ENCODE assay signal across 14 cellular contexts in the genomic region with DNA sequence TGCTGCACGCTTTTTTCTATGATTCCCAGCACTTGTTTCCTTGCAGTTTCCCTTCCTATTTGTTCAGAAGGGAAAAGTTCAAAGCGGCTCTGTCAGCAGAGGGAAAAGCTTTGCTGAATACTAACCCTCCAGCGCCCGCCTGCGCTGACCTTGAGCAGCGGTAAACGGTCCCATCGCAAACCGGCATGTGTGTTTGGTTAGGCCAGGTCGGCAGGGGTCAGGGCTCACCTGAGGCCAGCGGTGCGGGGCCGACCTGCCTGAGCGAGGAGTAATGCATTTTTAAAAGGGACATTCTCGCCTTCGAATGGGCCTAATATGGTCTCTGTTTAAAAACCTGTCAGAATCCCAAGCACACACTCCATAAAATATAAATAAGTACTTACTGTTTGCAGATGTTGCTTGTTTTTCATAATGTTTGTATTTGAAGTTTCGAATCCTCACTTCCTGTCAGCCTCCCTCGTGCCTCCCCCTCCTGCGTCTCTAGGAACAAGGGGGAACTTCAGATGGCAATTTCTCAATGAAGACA.
A peak's percentile ranks its signal among the peaks of the same experiment; 100 is the strongest.
DNase-seq lines count a peak whose midpoint lies in the region; ATAC-seq and TF ChIP-seq lines count a peak whose summit lies in the region.
"Had no signal": no experiment of that assay in that cellular context is flagged by ENCODE, and none has a peak within 500 bp of the region (broad histone marks: within the 10 kb centered on the region; RNA-seq: fewer than 3 reads in every experiment).

No MANE protein-coding gene starts in this region.

- H3K4me3 ChIP-seq in NB4 (ENCODE audit: low read depth, low read length) = peak overlapping the region; percentile 47
- H3K4me3 ChIP-seq in mucosa of stomach (ENCODE audit: low read length) = peak overlapping the region; percentile 7
- no peak overlapping the region for H3K4me3 ChIP-seq in transverse colon
- H3K4me3 ChIP-seq: BLaER1 had no signal

- in situ Hi-C loops in transverse colon (cut with MboI; ENCODE audit: low pct_ligation_motif_present in 1 of 4, low pct_unique_long_range_greater_than_20kb in 1 of 4, low sequenced_read_pairs in 3 of 4) = no loop called here

- H3K27me3 ChIP-seq in mucosa of stomach (ENCODE audit: control insufficient read depth, insufficient read depth, low read length) (peaks cover 32% of the 10 kb centered on the region), transverse colon (peaks cover 53% of the 10 kb centered on the region)
- H3K27me3 ChIP-seq: right atrium auricular region had no signal

- WGBS in transverse colon (ENCODE audit: low coverage in 1 of 2), 2 donors = 38 to 57% methylated on average over 4 to 19 of the region's 19 CpGs

- no peak for TF ChIP-seq POLR2A in NB4 (IDR thresholded peaks at IDR 0.05; ENCODE audit: extremely low read depth, insufficient read length)
- TF ChIP-seq POLR2A in transverse colon (IDR thresholded peaks at IDR 0.05) = no peak

- no peak for TF ChIP-seq EP300 in transverse colon (IDR thresholded peaks at IDR 0.05; ENCODE audit: low read depth)

- H3K27ac ChIP-seq in transverse colon = no peak overlapping the region
- H3K27ac ChIP-seq: BLaER1, right atrium auricular region had no signal

- H3K9me3 ChIP-seq in mucosa of stomach (ENCODE audit: control insufficient read depth, low read length) (no peaks in the 10 kb centered on the region), transverse colon (no peaks in the 10 kb centered on the region)
- H3K9me3 ChIP-seq: BLaER1, right atrium auricular region had no signal

- H3K4me1 ChIP-seq in mucosa of stomach (ENCODE audit: control insufficient read depth, insufficient read depth, low read length) (peaks cover 8% of the 10 kb centered on the region), transverse colon (peaks cover 0 to 12% (median 0%) of the 10 kb centered on the region in 4 donors)
- H3K4me1 ChIP-seq: BLaER1, right atrium auricular region had no signal

- no peaks in the 10 kb centered on the region for H3K9me3 Mint-ChIP-seq in dendritic cell treated with granulocyte-macrophage colony-stimulating factor and Interleukin-4, amounts not matched to agents 40 ng/mL and 50 ng/mL, for 4 days
- H3K9me3 Mint-ChIP-seq in activated T-helper 17 cell treated with anti-CD3 and anti-CD28 coated beads, Interleukin-2, amount 50 U/mL, for 72 hours = no peaks in the 10 kb centered on the region
- H3K9me3 Mint-ChIP-seq: activated naive CD8-positive, alpha-beta T cell treated with anti-CD3 and anti-CD28 coated beads for 36 hours had no signal

- intact Hi-C loops in dendritic cell treated with granulocyte-macrophage colony-stimulating factor and Interleukin-4, amounts not matched to agents 40 ng/mL and 50 ng/mL, for 4 days (cut with micrococcal nuclease) = no loop called here
- intact Hi-C loops in transverse colon (cut with DNase I; ENCODE audit: low total_unique reads) = no loop called here

- H3K36me3 Mint-ChIP-seq in dendritic cell treated with granulocyte-macrophage colony-stimulating factor and Interleukin-4, amounts not matched to agents 40 ng/mL and 50 ng/mL, for 4 days (ENCODE audit: low read depth) = no peaks in the 10 kb centered on the region
- H3K36me3 Mint-ChIP-seq in activated T-helper 17 cell treated with anti-CD3 and anti-CD28 coated beads, Interleukin-2, amount 50 U/mL, for 72 hours (ENCODE audit: low read depth) = no peaks in the 10 kb centered on the region
- H3K36me3 Mint-ChIP-seq: activated naive CD8-positive, alpha-beta T cell treated with anti-CD3 and anti-CD28 coated beads for 36 hours had no signal

- no peak for ATAC-seq in activated T-helper 17 cell treated with anti-CD3 and anti-CD28 coated beads, Interleukin-2, amount 50 U/mL, for 72 hours (replicated peaks)
- ATAC-seq: stimulated activated naive CD8-positive, alpha-beta T cell treated with anti-CD3 and anti-CD28 coated beads, Interleukin-15, Interleukin-2, amounts not matched to agents 100 U/mL and 50 U/mL, for 24 hours had no signal

- H3K36me3 ChIP-seq in mucosa of stomach (ENCODE audit: control insufficient read depth, insufficient read depth, low read length) (no peaks in the 10 kb centered on the region), transverse colon (no peaks in the 10 kb centered on the region)
- H3K36me3 ChIP-seq: BLaER1, right atrium auricular region had no signal

- no peak for TF ChIP-seq CTCF in NB4 (IDR thresholded peaks at IDR 0.05; ENCODE audit: low read depth, low read length)
- TF ChIP-seq CTCF in transverse colon (IDR thresholded peaks at IDR 0.05) = no peak

- peak; percentile 41 for DNase-seq in DMS153 treated with DMSO at 0.1 percent for 48 hours (lab: John Stamatoyannopoulos, UW; ENCODE audit: unreplicated experiment)
- peak; percentile 70 for DNase-seq in NB4 (ENCODE audit: low read depth)
- DNase-seq in transverse colon = no peak
- DNase-seq in COR-L47 (lab: John Stamatoyannopoulos, UW) = no peak
- DNase-seq in HUDEP-2 (lab: John Stamatoyannopoulos, UW; ENCODE audit: unreplicated experiment in 76 of 76) = no peak
- DNase-seq: activated naive CD8-positive, alpha-beta T cell treated with anti-CD3 and anti-CD28 coated beads for 36 hours; NCI-H1417 treated with DMSO at 0.1 percent for 48 hours; SIG-M5; stimulated activated naive CD8-positive, alpha-beta T cell treated with anti-CD3 and anti-CD28 coated beads, Interleukin-15, Interleukin-2, amounts not matched to agents 100 U/mL and 50 U/mL, for 24 hours had no signal

- H3K4me1 Mint-ChIP-seq in dendritic cell treated with granulocyte-macrophage colony-stimulating factor and Interleukin-4, amounts not matched to agents 40 ng/mL and 50 ng/mL, for 4 days (ENCODE audit: low read depth) = peaks cover 9% of the 10 kb centered on the region
- no peaks in the 10 kb centered on the region for H3K4me1 Mint-ChIP-seq in activated T-helper 17 cell treated with anti-CD3 and anti-CD28 coated beads, Interleukin-2, amount 50 U/mL, for 72 hours
- H3K4me1 Mint-ChIP-seq: activated naive CD8-positive, alpha-beta T cell treated with anti-CD3 and anti-CD28 coated beads for 36 hours had no signal

- peaks cover 5% of the 10 kb centered on the region for H3K27me3 Mint-ChIP-seq in dendritic cell treated with granulocyte-macrophage colony-stimulating factor and Interleukin-4, amounts not matched to agents 40 ng/mL and 50 ng/mL, for 4 days
- peaks cover 20% of the 10 kb centered on the region for H3K27me3 Mint-ChIP-seq in activated T-helper 17 cell treated with anti-CD3 and anti-CD28 coated beads, Interleukin-2, amount 50 U/mL, for 72 hours

- no peak overlapping the region for H3K9ac ChIP-seq in mucosa of stomach (ENCODE audit: low read length)
- H3K9ac ChIP-seq: BLaER1 had no signal

- H3K27ac Mint-ChIP-seq in dendritic cell treated with granulocyte-macrophage colony-stimulating factor and Interleukin-4, amounts not matched to agents 40 ng/mL and 50 ng/mL, for 4 days = no peak overlapping the region
- H3K27ac Mint-ChIP-seq in activated T-helper 17 cell treated with anti-CD3 and anti-CD28 coated beads, Interleukin-2, amount 50 U/mL, for 72 hours = no peak overlapping the region
- H3K27ac Mint-ChIP-seq: activated naive CD8-positive, alpha-beta T cell treated with anti-CD3 and anti-CD28 coated beads for 36 hours had no signal

- H3K4me3 Mint-ChIP-seq in dendritic cell treated with granulocyte-macrophage colony-stimulating factor and Interleukin-4, amounts not matched to agents 40 ng/mL and 50 ng/mL, for 4 days = peak overlapping the region; percentile 27
- H3K4me3 Mint-ChIP-seq in activated T-helper 17 cell treated with anti-CD3 and anti-CD28 coated beads, Interleukin-2, amount 50 U/mL, for 72 hours = no peak overlapping the region
- H3K4me3 Mint-ChIP-seq: activated naive CD8-positive, alpha-beta T cell treated with anti-CD3 and anti-CD28 coated beads for 36 hours had no signal

Comparison
In these comparisons a context has a peak if more than half of its experiments do, and no peak if none do; other contexts are left out.
1. DNase-seq: peak in DMS153 treated with DMSO at 0.1 percent for 48 hours (single experiment) and NB4 (single experiment); none in transverse colon (single experiment), COR-L47 (single experiment) and HUDEP-2 (0 of 76).
2. H3K4me3 ChIP-seq: peak in NB4 (single experiment) and mucosa of stomach (single experiment); none in transverse colon (0 of 4).